In the genomic region with DNA sequence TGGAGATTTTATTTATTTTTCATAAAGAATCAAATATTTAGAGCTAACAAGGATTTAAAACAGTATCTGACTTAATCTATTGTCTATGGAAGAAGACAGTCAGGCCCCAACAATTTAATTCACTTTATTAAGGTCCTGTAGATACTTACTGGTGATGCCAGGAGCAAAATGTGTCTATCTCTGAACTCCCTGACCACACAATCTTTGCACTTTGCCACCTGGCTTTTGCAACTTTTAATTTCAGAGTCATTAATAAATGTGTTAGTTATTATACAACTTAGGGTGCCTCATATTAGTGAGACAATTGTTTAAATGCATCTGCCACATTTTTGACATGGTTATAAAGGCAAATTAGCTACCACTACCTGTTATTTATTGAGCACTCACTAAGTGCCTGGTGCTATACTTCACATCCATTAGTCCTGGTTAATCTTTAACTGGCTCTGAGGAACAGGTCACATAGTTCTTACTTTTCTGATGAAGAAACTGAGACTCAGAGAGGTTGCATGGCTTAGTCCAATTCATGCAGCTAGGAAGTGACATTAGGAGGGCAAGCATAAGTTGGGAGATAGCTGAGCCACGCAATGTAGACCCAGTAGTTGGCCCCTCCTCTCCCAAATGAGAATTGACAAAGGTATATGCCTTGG, we compare ENCODE assay signal across 16 cellular contexts.
DNase-seq lines count a peak whose midpoint lies in the region; ATAC-seq, FAIRE-seq and TF ChIP-seq lines count a peak whose summit lies in the region.
"Had no signal": no experiment of that assay in that cellular context is flagged by ENCODE, and none has a peak within 500 bp of the region (broad histone marks: within the 10 kb centered on the region; RNA-seq: fewer than 3 reads in every experiment).

No MANE protein-coding gene starts in this region.

- FAIRE-seq in islet of Langerhans (lab: Jason Lieb, UNC) (peak; percentile 78), pancreas (lab: Jason Lieb, UNC) (no peak)
- FAIRE-seq: RCC 7860 had no signal

- ATAC-seq in GM21529 (IDR thresholded peaks at IDR 0.05; ENCODE audit: unreplicated experiment): peak; percentile 67
- peak in 3 of 4 donors; percentile 45 to 85 (median 70) for ATAC-seq in pancreas
- no peak for ATAC-seq in foreskin keratinocyte
- no peak for ATAC-seq in HG03565 (IDR thresholded peaks at IDR 0.05; ENCODE audit: unreplicated experiment)

- intact Hi-C loops in pancreas (cut with DNase I): no loop called here

- 91 to 96% methylated on average over 1 of the region's 1 CpG for WGBS in pancreas, 2 donors

- DNase-seq in DMS53 treated with DMSO at 0.1 percent for 48 hours (lab: John Stamatoyannopoulos, UW; ENCODE audit: unreplicated experiment) (peak; percentile 9), pancreas (no peak), RKO (ENCODE audit: low spot score) (no peak), foreskin keratinocyte (no peak), islet precursor cell (no peak)
- DNase-seq: CD4-positive, CD25-positive, alpha-beta regulatory T cell; DMS 273 treated with DMSO at 0.1 percent for 48 hours; NCI-H1417; NCI-H2029; NCI-H2171 treated with DMSO at 0.1 percent for 48 hours; NCI-H774; SHP77 treated with DMSO at 0.1 percent for 48 hours had no signal

- H3K36me3 ChIP-seq in pancreas: no peaks in the 10 kb centered on the region

- H3K4me3 ChIP-seq in pancreas: no peak overlapping the region

- H3K27ac ChIP-seq in pancreas: no peak overlapping the region
- no peak overlapping the region for H3K27ac ChIP-seq in foreskin keratinocyte

- H3K4me1 ChIP-seq in pancreas (peaks cover 0 to 4% (median 0%) of the 10 kb centered on the region in 3 donors), foreskin keratinocyte (no peaks in the 10 kb centered on the region)

- no peaks in the 10 kb centered on the region for H3K9me3 ChIP-seq in pancreas

- no peak for TF ChIP-seq CTCF in pancreas (IDR thresholded peaks at IDR 0.05)
- TF ChIP-seq CTCF in foreskin keratinocyte (conservative IDR thresholded peaks at IDR 0.05): no peak

- no peaks in the 10 kb centered on the region for H3K27me3 ChIP-seq in pancreas
- no peaks in the 10 kb centered on the region for H3K27me3 ChIP-seq in foreskin keratinocyte

Comparison
In these comparisons a context has a peak if more than half of its experiments do, and no peak if none do; other contexts are left out.
1. ATAC-seq: peak in GM21529 (single experiment) and pancreas (3 of 4); none in foreskin keratinocyte (single experiment) and HG03565 (single experiment).